Comparison of ENCODE assay signal across 19 cellular contexts in genomic region chr3:151768393-151768930, GRCh38. TPM values are rescaled to one million over a fixed set of nuclear protein-coding genes. Genes with fewer than 3 reads are reported as not detected.
"Had no signal": no experiment of that assay in that cellular context is flagged by ENCODE, and none has a peak within 500 bp of the region (broad histone marks: within the 10 kb centered on the region; RNA-seq: fewer than 3 reads in every experiment).

No MANE protein-coding gene starts in this region.

- ATAC-seq: activated T-helper 17 cell treated with anti-CD3 and anti-CD28 coated beads, Interleukin-2, amount 50 U/mL, for 72 hours had no signal

- H3K4me1 ChIP-seq: colonic mucosa had no signal

- DNase-seq: activated B cell treated with CpG ODN at 0.5 μM for 24 hours; activated CD4-positive, alpha-beta T cell treated with anti-CD3 and anti-CD28 coated beads, Interleukin-2, amount 10 ng/mL, durations not matched to agents 24 days and 14 days; activated CD8-positive, alpha-beta memory T cell treated with anti-CD3 and anti-CD28 coated beads for 24 hours; activated naive CD4-positive, alpha-beta T cell treated with anti-CD3 and anti-CD28 coated beads for 36 hours; activated T-cell treated with anti-CD3 and anti-CD28 coated beads for 4 hours; colonic mucosa; effector CD8-positive, alpha-beta T cell; hippocampal formation; kidney glomerular epithelial cell; retina; thyroid gland had no signal

- H3K36me3 ChIP-seq: cardiac muscle cell, colonic mucosa, thyroid gland, vagina had no signal

- H3K4me3 Mint-ChIP-seq: activated B cell treated with CpG ODN at 0.5 μM for 24 hours; activated CD4-positive, alpha-beta T cell treated with anti-CD3 and anti-CD28 coated beads, Interleukin-2, amount 10 ng/mL, durations not matched to agents 24 days and 14 days; activated naive CD4-positive, alpha-beta T cell treated with anti-CD3 and anti-CD28 coated beads for 36 hours; activated T-helper 17 cell treated with anti-CD3 and anti-CD28 coated beads, Interleukin-2, amount 50 U/mL, for 72 hours had no signal

- H3K27ac Mint-ChIP-seq: activated B cell treated with CpG ODN at 0.5 μM for 24 hours; activated CD4-positive, alpha-beta T cell treated with anti-CD3 and anti-CD28 coated beads, Interleukin-2, amount 10 ng/mL, durations not matched to agents 24 days and 14 days; activated naive CD4-positive, alpha-beta T cell treated with anti-CD3 and anti-CD28 coated beads for 36 hours; activated T-helper 17 cell treated with anti-CD3 and anti-CD28 coated beads, Interleukin-2, amount 50 U/mL, for 72 hours had no signal

- H3K27me3 ChIP-seq: cardiac muscle cell, colonic mucosa, thyroid gland, vagina had no signal

- H3K27me3 Mint-ChIP-seq: activated B cell treated with CpG ODN at 0.5 μM for 24 hours; activated CD4-positive, alpha-beta T cell treated with anti-CD3 and anti-CD28 coated beads, Interleukin-2, amount 10 ng/mL, durations not matched to agents 24 days and 14 days had no signal

- FAIRE-seq: astrocyte, TTC549 had no signal

- H3K4me1 Mint-ChIP-seq: activated B cell treated with CpG ODN at 0.5 μM for 24 hours; activated CD4-positive, alpha-beta T cell treated with anti-CD3 and anti-CD28 coated beads, Interleukin-2, amount 10 ng/mL, durations not matched to agents 24 days and 14 days; activated T-helper 17 cell treated with anti-CD3 and anti-CD28 coated beads, Interleukin-2, amount 50 U/mL, for 72 hours had no signal

- H3K27ac ChIP-seq: cardiac muscle cell, colonic mucosa, epithelial cell of prostate, vagina had no signal

- H3K4me3 ChIP-seq: cardiac muscle cell, colonic mucosa, skin epidermis, thyroid gland, vagina had no signal

- H3K9me3 ChIP-seq: colonic mucosa, thyroid gland, vagina had no signal

- H3K9me3 Mint-ChIP-seq: activated CD4-positive, alpha-beta T cell treated with anti-CD3 and anti-CD28 coated beads, Interleukin-2, amount 10 ng/mL, durations not matched to agents 24 days and 14 days; activated naive CD4-positive, alpha-beta T cell treated with anti-CD3 and anti-CD28 coated beads for 36 hours; activated T-helper 17 cell treated with anti-CD3 and anti-CD28 coated beads, Interleukin-2, amount 50 U/mL, for 72 hours had no signal

RNA-seq across cellular contexts. Expression of gene AADACL2, which starts 34.7 kb away (rescaled TPM):
- total RNA-seq: activated B cell treated with CpG ODN at 0.5 μM for 24 hours; activated CD4-positive, alpha-beta T cell treated with anti-CD3 and anti-CD28 coated beads, Interleukin-2, amount 10 ng/mL, durations not matched to agents 24 days and 14 days; activated naive CD4-positive, alpha-beta T cell treated with anti-CD3 and anti-CD28 coated beads for 36 hours; activated T-helper 17 cell treated with anti-CD3 and anti-CD28 coated beads, Interleukin-2, amount 50 U/mL, for 72 hours; astrocyte; cardiac muscle cell; colonic mucosa; liver; thyroid gland had no signal
- polyA plus RNA-seq: cardiac muscle cell, liver had no signal

RNA-seq across cellular contexts. Expression of gene AADAC, which starts 45.5 kb away (rescaled TPM):
- total RNA-seq: activated B cell treated with CpG ODN at 0.5 μM for 24 hours; activated CD4-positive, alpha-beta T cell treated with anti-CD3 and anti-CD28 coated beads, Interleukin-2, amount 10 ng/mL, durations not matched to agents 24 days and 14 days; activated naive CD4-positive, alpha-beta T cell treated with anti-CD3 and anti-CD28 coated beads for 36 hours; activated T-helper 17 cell treated with anti-CD3 and anti-CD28 coated beads, Interleukin-2, amount 50 U/mL, for 72 hours; astrocyte; cardiac muscle cell; thyroid gland had no signal
